9 cellular contexts compared by ENCODE assay signal in genomic region chr11:3796346-3796745, GRCh38. TPM values are rescaled to one million over a fixed set of nuclear protein-coding genes. Genes with fewer than 3 reads are reported as not detected.
DNase-seq lines count a peak whose midpoint lies in the region; ATAC-seq and TF ChIP-seq lines count a peak whose summit lies in the region.
"Had no signal": no experiment of that assay in that cellular context is flagged by ENCODE, and none has a peak within 500 bp of the region (broad histone marks: within the 10 kb centered on the region; RNA-seq: fewer than 3 reads in every experiment).

No MANE protein-coding gene starts in this region.

- peak overlapping the region; percentile 93 for H3K9ac ChIP-seq in DND-41 (ENCODE audit: low read depth, low read length)

- CTCF ChIA-PET in OCI-LY7 (lab: Charles Lee; ENCODE audit: unreplicated experiment), result no interaction called here

- WGBS in ovary, 3 donors, result 2 to 11% (median 2%) methylated on average over 14 of the region's 14 CpGs

- intact Hi-C loops in OCI-LY7 (cut with micrococcal nuclease; ENCODE audit: unreplicated experiment), result no loop called here
- intact Hi-C loops in ovary (cut with DNase I), result loop anchor here in 3 of 4 donors (5.0 to 10.0 kb wide), 3 partner anchors 41 to 48 kb away; partner anchors contain the start of gene RHOG (in 2 of the 3)

- H3K36me3 ChIP-seq in DND-41 (ENCODE audit: insufficient read depth, low read length), result peaks cover 44% of the 10 kb centered on the region
- H3K36me3 ChIP-seq in OCI-LY7 (ENCODE audit: insufficient read depth, low read length), result peaks cover 51% of the 10 kb centered on the region
- H3K36me3 ChIP-seq in ovary, result no peaks in the 10 kb centered on the region

- H3K9me2 ChIP-seq in OCI-LY7 (ENCODE audit: insufficient read depth, low read length), result no peaks in the 10 kb centered on the region

- H3K27ac ChIP-seq in DND-41 (ENCODE audit: low read length) (peak overlapping the region; percentile 88), OCI-LY7 (ENCODE audit: low read depth, low read length, poor library complexity, severe bottlenecking) (peak overlapping the region; percentile 55), epithelial cell of prostate (peak overlapping the region; percentile 81), ovary (peak overlapping the region; percentile 91 to 93)

- no peak for TF ChIP-seq POLR2A in ovary (IDR thresholded peaks at IDR 0.05)

- POLR2A ChIA-PET in OCI-LY7 (lab: Charles Lee), result interaction anchor here (1.0 to 1.5 kb wide), 3 partner anchors 13 to 297 kb away, joined by 3 to 7 read pairs (median 3); no protein-coding TSS in a partner anchor

- H3K4me2 ChIP-seq in DND-41 (ENCODE audit: insufficient read depth, low read length) (peak overlapping the region; percentile 84), OCI-LY7 (ENCODE audit: low read length) (peak overlapping the region; percentile 95)

- TF ChIP-seq CTCF in DND-41 (IDR thresholded peaks at IDR 0.05; ENCODE audit: borderline replicate concordance, extremely low read depth, low read length, poor library complexity, severe bottlenecking) (no peak), OCI-LY7 (conservative IDR thresholded peaks at IDR 0.05; ENCODE audit: low read length) (no peak), ovary (IDR thresholded peaks at IDR 0.05) (no peak)

- H3K79me2 ChIP-seq in DND-41 (ENCODE audit: insufficient read depth, low read length) (peaks cover 74% of the 10 kb centered on the region), OCI-LY7 (ENCODE audit: insufficient read depth, low read depth, low read length) (peaks cover 59% of the 10 kb centered on the region)

- H4K20me1 ChIP-seq in DND-41 (ENCODE audit: insufficient read depth, low read length) (peaks cover 44% of the 10 kb centered on the region), OCI-LY7 (ENCODE audit: insufficient read depth, low read length) (peaks cover 14% of the 10 kb centered on the region)

- BruUV-seq in OCI-LY7 (replicated peaks; lab: Mats Ljungman, UMichigan), result no TSS peak

- DNase-seq in DND-41, result no peak
- DNase-seq in OCI-LY7 (ENCODE audit: low spot score), result peak; percentile 14
- DNase-seq in epithelial cell of prostate (ENCODE audit: low read depth, low spot score), result no peak
- no peak for DNase-seq in ovary
- DNase-seq in midbrain (lab: John Stamatoyannopoulos, UW), result no peak
- DNase-seq in AG20443 (ENCODE audit: low spot score), result no peak
- no peak for DNase-seq in stimulated activated CD4-positive, alpha-beta T cell treated with anti-CD3 and anti-CD28 coated beads, Interleukin-4, amount 100 ng/mL, for 4 hours
- DNase-seq in activated CD4-positive, alpha-beta T cell treated with anti-CD3 and anti-CD28 coated beads for 48 hours, result no peak
- DNase-seq: hippocampal formation had no signal

- TF ChIP-seq EP300 in ovary (IDR thresholded peaks at IDR 0.05), result no peak

- ATAC-seq in DND-41 (ENCODE audit: insufficient read depth, low read depth), result no peak

- H3K9me3 ChIP-seq in DND-41 (ENCODE audit: insufficient read depth, low read length, severe bottlenecking), result no peaks in the 10 kb centered on the region
- no peaks in the 10 kb centered on the region for H3K9me3 ChIP-seq in OCI-LY7 (ENCODE audit: low read length)
- no peaks in the 10 kb centered on the region for H3K9me3 ChIP-seq in ovary

- H3K4me1 ChIP-seq in DND-41 (ENCODE audit: insufficient read depth, low read length) (peaks cover 46% of the 10 kb centered on the region), OCI-LY7 (ENCODE audit: insufficient read depth, low read length, poor library complexity, severe bottlenecking) (peaks cover 29% of the 10 kb centered on the region), ovary (ENCODE audit: insufficient read depth) (peaks cover 5% of the 10 kb centered on the region)

- H3K4me3 ChIP-seq in DND-41 (ENCODE audit: low read depth in 1 of 2, low read length in 2 of 2) (peak overlapping the region; percentile 66 to 88; a peak in 3 of 4 replicates), OCI-LY7 (ENCODE audit: low read depth, low read length, poor library complexity, severe bottlenecking) (peak overlapping the region; percentile 93), ovary (peak overlapping the region; percentile 99)

- H2AFZ ChIP-seq in DND-41 (ENCODE audit: low read depth, low read length), result no peak overlapping the region
- no peak overlapping the region for H2AFZ ChIP-seq in OCI-LY7 (ENCODE audit: low read length)

- H3K27me3 ChIP-seq in DND-41 (ENCODE audit: insufficient read depth, low read length, poor library complexity) (no peaks in the 10 kb centered on the region), ovary (no peaks in the 10 kb centered on the region)

RNA-seq across cellular contexts. Expression of gene NUP98, which starts 1.0 kb away (rescaled TPM):
- 83.9 and 102 TPM in 2 replicates for total RNA-seq in OCI-LY7 (2014; rRNA removed; shearing (Covaris generic))
- total RNA-seq in OCI-LY7 (2022), result 112 and 115 TPM in 2 replicates
- 100 to 1,000 TPM in 3 of 7 donors, 10 to 100 TPM in 4; 59.4 to 126 (median 94.5) TPM for total RNA-seq in ovary
- 10 to 100 TPM; 38.5 to 67.4 TPM for polyA plus RNA-seq in ovary

RNA-seq across cellular contexts. Expression of gene PGAP2, which starts 12.0 kb away (rescaled TPM):
- 15.1 and 23.9 TPM in 2 replicates for total RNA-seq in OCI-LY7 (2014; rRNA removed; shearing (Covaris generic))
- 44.0 and 47.9 TPM in 2 replicates for total RNA-seq in OCI-LY7 (2022)
- 10 to 100 TPM in 5 of 7 donors, 1 to 10 TPM in 2; 7.7 to 17.6 (median 10.9) TPM for total RNA-seq in ovary
- polyA plus RNA-seq in ovary, result 10 to 100 TPM; 13.1 to 15.3 TPM

RNA-seq across cellular contexts. Expression of gene RHOG, which starts 44.4 kb away (rescaled TPM):
- total RNA-seq in OCI-LY7 (2014; rRNA removed; shearing (Covaris generic)), result 20.9 and 26.2 TPM in 2 replicates
- 54.8 and 57.8 TPM in 2 replicates for total RNA-seq in OCI-LY7 (2022)
- total RNA-seq in ovary, result 10 to 100 TPM; 23.6 to 49.2 (median 39.6) TPM
- 10 to 100 TPM; 23.3 to 41.0 TPM for polyA plus RNA-seq in ovary

RNA-seq across cellular contexts. Expression of gene STIM1, which starts 59.1 kb away (rescaled TPM):
- total RNA-seq in OCI-LY7 (2014; rRNA removed; shearing (Covaris generic)), result 20.9 and 21.0 TPM in 2 replicates
- total RNA-seq in OCI-LY7 (2022), result 49.1 and 55.4 TPM in 2 replicates
- 10 to 100 TPM; 26.1 to 68.5 (median 58.7) TPM for total RNA-seq in ovary
- polyA plus RNA-seq in ovary, result 10 to 100 TPM; 54.7 to 75.2 TPM
